Comparison of ENCODE assay signal across 1 cellular context in the genomic region with DNA sequence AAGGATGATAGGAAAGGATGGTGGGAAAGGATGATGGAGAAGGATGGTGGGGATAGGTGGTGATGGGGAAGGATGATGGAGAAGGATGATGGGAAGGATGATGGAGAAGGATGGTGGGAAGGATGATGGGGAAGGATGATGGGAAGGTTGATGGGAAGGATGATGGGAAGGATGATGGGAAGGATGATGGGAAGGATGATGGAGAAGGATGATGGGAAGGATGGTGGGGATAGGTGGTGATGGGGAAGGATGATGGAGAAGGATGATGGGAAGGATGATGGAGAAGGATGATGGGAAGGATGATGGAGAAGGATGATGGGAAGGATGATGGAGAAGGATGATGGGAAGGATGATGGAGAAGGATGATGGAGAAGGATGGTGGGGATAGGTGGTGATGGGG. TPM values are rescaled to one million over a fixed set of nuclear protein-coding genes. Genes with fewer than 3 reads are reported as not detected.
"Had no signal": no experiment of that assay in that cellular context is flagged by ENCODE, and none has a peak within 500 bp of the region (broad histone marks: within the 10 kb centered on the region; RNA-seq: fewer than 3 reads in every experiment).

No MANE protein-coding gene starts in this region.

RNA-seq across cellular contexts. Expression of gene C2CD4C, which starts 15.4 kb away (rescaled TPM):
- total RNA-seq: M059J had no signal
